ENCODE assay signal across 8 cellular contexts in the genomic region with DNA sequence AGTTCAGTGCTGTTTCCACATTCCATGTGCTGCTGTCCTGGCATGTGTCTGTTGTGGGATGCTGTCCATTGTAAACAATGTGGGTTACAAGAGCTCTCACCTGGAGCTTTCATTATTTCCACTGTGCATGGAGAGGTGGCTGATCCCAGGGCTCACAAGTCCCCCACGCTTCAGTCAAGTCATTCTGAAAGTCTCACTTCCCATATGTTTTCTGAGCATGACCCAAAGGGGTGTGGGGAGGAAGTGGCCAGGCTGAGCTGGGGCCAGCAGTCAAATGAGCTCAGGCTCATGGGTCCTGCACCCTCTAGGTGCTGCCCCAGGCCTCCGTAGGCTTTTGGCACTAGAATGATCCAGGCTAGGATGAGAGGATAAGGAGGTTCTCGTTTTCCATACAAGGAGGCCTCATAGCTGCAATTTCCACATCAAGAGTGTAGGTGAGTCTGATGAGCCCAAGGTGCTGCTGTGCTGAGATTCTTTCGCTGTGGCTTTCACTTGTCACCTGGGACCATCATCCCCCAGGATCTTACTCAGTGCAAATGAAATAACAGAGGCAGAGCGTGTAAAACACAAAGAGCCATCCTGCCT. TPM values are rescaled to one million over a fixed set of nuclear protein-coding genes. Genes with fewer than 3 reads are reported as not detected.
DNase-seq lines count a peak whose midpoint lies in the region; ATAC-seq and TF ChIP-seq lines count a peak whose summit lies in the region.

No MANE protein-coding gene starts in this region.

- H3K4me1 ChIP-seq in CD8-positive, alpha-beta T cell (ENCODE audit: insufficient read depth, low read length): peaks cover 58% of the 10 kb centered on the region
- H3K4me1 ChIP-seq in breast epithelium: peaks cover 0 to 4% of the 10 kb centered on the region in 2 donors

- H3K9me3 Mint-ChIP-seq in CD8-positive, alpha-beta T cell: no peaks in the 10 kb centered on the region
- no peaks in the 10 kb centered on the region for H3K9me3 Mint-ChIP-seq in activated T-helper 2 cell treated with anti-CD3 and anti-CD28 coated beads, Interferon-gamma antibody, Interleukin-2, Interleukin-4, amounts not matched to agents 10 μg/mL and 5 μg/mL and 100 μg/mL, durations not matched to agents 14 hours and 24 hours and 36 hours
- no peaks in the 10 kb centered on the region for H3K9me3 Mint-ChIP-seq in stimulated activated memory B cell treated with anti-CD40 and anti-IgM and Interleukin-4, amounts not matched to agents 10 μg/mL and 1 μg/mL and 100 μg/mL, for 72 hours

- no peak for DNase-seq in CD8-positive, alpha-beta T cell
- no peak for DNase-seq in activated T-helper 2 cell treated with anti-CD3 and anti-CD28 coated beads, Interferon-gamma antibody, Interleukin-2, Interleukin-4, amounts not matched to agents 10 μg/mL and 5 μg/mL and 100 μg/mL, durations not matched to agents 14 hours and 24 hours and 36 hours (ENCODE audit: low spot score)
- no peak for DNase-seq in breast epithelium (ENCODE audit: low spot score in 2 of 2)
- no peak for DNase-seq in NCI-H524 (lab: John Stamatoyannopoulos, UW)
- DNase-seq in 8988T: no peak

- H3K36me3 Mint-ChIP-seq in CD8-positive, alpha-beta T cell: peaks cover 100% of the 10 kb centered on the region
- H3K36me3 Mint-ChIP-seq in activated T-helper 2 cell treated with anti-CD3 and anti-CD28 coated beads, Interferon-gamma antibody, Interleukin-2, Interleukin-4, amounts not matched to agents 10 μg/mL and 5 μg/mL and 100 μg/mL, durations not matched to agents 14 hours and 24 hours and 36 hours (ENCODE audit: low read depth): peaks cover 90% of the 10 kb centered on the region
- H3K36me3 Mint-ChIP-seq in stimulated activated memory B cell treated with anti-CD40 and anti-IgM and Interleukin-4, amounts not matched to agents 10 μg/mL and 1 μg/mL and 100 μg/mL, for 72 hours: peaks cover 95% of the 10 kb centered on the region

- H3K27ac ChIP-seq in CD8-positive, alpha-beta T cell (ENCODE audit: low read depth, low read length): peak overlapping the region; percentile 28
- peak overlapping the region in 1 of 2 donors; percentile 12 for H3K27ac ChIP-seq in breast epithelium

- peak overlapping the region; percentile 61 for H3K4me3 ChIP-seq in CD8-positive, alpha-beta T cell (ENCODE audit: low read depth, low read length)
- no peak overlapping the region for H3K4me3 ChIP-seq in breast epithelium

- intact Hi-C loops in CD8-positive, alpha-beta T cell (cut with DNase I, micrococcal nuclease): loop anchor here in 1 of 2 experiments (2.0 to 10.0 kb wide), 2 partner anchors 15 to 1233 kb away; no protein-coding TSS in a partner anchor
- intact Hi-C loops in activated T-helper 2 cell treated with anti-CD3 and anti-CD28 coated beads, Interferon-gamma antibody, Interleukin-2, Interleukin-4, amounts not matched to agents 10 μg/mL and 5 μg/mL and 100 μg/mL, durations not matched to agents 14 hours and 24 hours and 36 hours (cut with micrococcal nuclease): loop anchor here (1.0 to 2.0 kb wide), 2 partner anchors 8 to 27 kb away; no protein-coding TSS in a partner anchor
- intact Hi-C loops in breast epithelium (cut with DNase I; ENCODE audit: low total_unique reads): no loop called here

- no peaks in the 10 kb centered on the region for H3K27me3 ChIP-seq in CD8-positive, alpha-beta T cell (ENCODE audit: insufficient read depth, low read length)
- no peaks in the 10 kb centered on the region for H3K27me3 ChIP-seq in breast epithelium

- H3K9me3 ChIP-seq in CD8-positive, alpha-beta T cell (ENCODE audit: low read length): no peaks in the 10 kb centered on the region
- no peaks in the 10 kb centered on the region for H3K9me3 ChIP-seq in breast epithelium

- no peaks in the 10 kb centered on the region for H3K27me3 Mint-ChIP-seq in CD8-positive, alpha-beta T cell (ENCODE audit: low read depth)
- H3K27me3 Mint-ChIP-seq in activated T-helper 2 cell treated with anti-CD3 and anti-CD28 coated beads, Interferon-gamma antibody, Interleukin-2, Interleukin-4, amounts not matched to agents 10 μg/mL and 5 μg/mL and 100 μg/mL, durations not matched to agents 14 hours and 24 hours and 36 hours (ENCODE audit: low read depth): no peaks in the 10 kb centered on the region
- no peaks in the 10 kb centered on the region for H3K27me3 Mint-ChIP-seq in stimulated activated memory B cell treated with anti-CD40 and anti-IgM and Interleukin-4, amounts not matched to agents 10 μg/mL and 1 μg/mL and 100 μg/mL, for 72 hours

- ATAC-seq in CD8-positive, alpha-beta T cell: no peak
- peak; percentile 82 for ATAC-seq in GM19324 (IDR thresholded peaks at IDR 0.05; ENCODE audit: low FRiP score, unreplicated experiment)
- peak; percentile 76 for ATAC-seq in HG03196 (IDR thresholded peaks at IDR 0.05; ENCODE audit: unreplicated experiment)
- peak; percentile 94 for ATAC-seq in stimulated activated memory B cell treated with anti-CD40 and anti-IgM and Interleukin-4, amounts not matched to agents 10 μg/mL and 1 μg/mL and 100 μg/mL, for 72 hours

- H3K4me3 Mint-ChIP-seq in CD8-positive, alpha-beta T cell: peak overlapping the region; percentile 92
- H3K4me3 Mint-ChIP-seq in activated T-helper 2 cell treated with anti-CD3 and anti-CD28 coated beads, Interferon-gamma antibody, Interleukin-2, Interleukin-4, amounts not matched to agents 10 μg/mL and 5 μg/mL and 100 μg/mL, durations not matched to agents 14 hours and 24 hours and 36 hours (ENCODE audit: low read depth): peak overlapping the region; percentile 96
- peak overlapping the region; percentile 97 for H3K4me3 Mint-ChIP-seq in stimulated activated memory B cell treated with anti-CD40 and anti-IgM and Interleukin-4, amounts not matched to agents 10 μg/mL and 1 μg/mL and 100 μg/mL, for 72 hours

- peaks cover 74% of the 10 kb centered on the region for H3K36me3 ChIP-seq in CD8-positive, alpha-beta T cell (ENCODE audit: insufficient read depth, low read length)
- H3K36me3 ChIP-seq in breast epithelium: no peaks in the 10 kb centered on the region

- no peak for TF ChIP-seq POLR2A in breast epithelium (IDR thresholded peaks at IDR 0.05)

- POLR2A ChIA-PET in CD8-positive, alpha-beta T cell (lab: Charles Lee): interaction anchor here (0.9 to 14.4 kb wide), 13 partner anchors 3 to 36 kb away, joined by 3 to 330 read pairs (median 7); partner anchors contain the start of gene STARD5

- TF ChIP-seq CTCF in CD8-positive, alpha-beta T cell (IDR thresholded peaks at IDR 0.05): no peak
- no peak for TF ChIP-seq CTCF in breast epithelium (IDR thresholded peaks at IDR 0.05)

- H3K4me1 Mint-ChIP-seq in CD8-positive, alpha-beta T cell (ENCODE audit: low read depth): peaks cover 72% of the 10 kb centered on the region
- H3K4me1 Mint-ChIP-seq in activated T-helper 2 cell treated with anti-CD3 and anti-CD28 coated beads, Interferon-gamma antibody, Interleukin-2, Interleukin-4, amounts not matched to agents 10 μg/mL and 5 μg/mL and 100 μg/mL, durations not matched to agents 14 hours and 24 hours and 36 hours (ENCODE audit: low read depth): peaks cover 84% of the 10 kb centered on the region
- H3K4me1 Mint-ChIP-seq in stimulated activated memory B cell treated with anti-CD40 and anti-IgM and Interleukin-4, amounts not matched to agents 10 μg/mL and 1 μg/mL and 100 μg/mL, for 72 hours: peaks cover 94% of the 10 kb centered on the region

- CTCF ChIA-PET in CD8-positive, alpha-beta T cell (lab: Charles Lee): interaction anchor here (1.0 to 23.5 kb wide), 8 partner anchors 9 to 99 kb away, joined by 4 to 498 read pairs (median 5); partner anchors contain the start of gene STARD5

- H3K27ac Mint-ChIP-seq in CD8-positive, alpha-beta T cell: peak overlapping the region; percentile 98
- H3K27ac Mint-ChIP-seq in activated T-helper 2 cell treated with anti-CD3 and anti-CD28 coated beads, Interferon-gamma antibody, Interleukin-2, Interleukin-4, amounts not matched to agents 10 μg/mL and 5 μg/mL and 100 μg/mL, durations not matched to agents 14 hours and 24 hours and 36 hours: peak overlapping the region; percentile 69
- H3K27ac Mint-ChIP-seq in stimulated activated memory B cell treated with anti-CD40 and anti-IgM and Interleukin-4, amounts not matched to agents 10 μg/mL and 1 μg/mL and 100 μg/mL, for 72 hours: peak overlapping the region; percentile 88

RNA-seq across cellular contexts. Expression of gene STARD5, which starts 22.0 kb away (rescaled TPM):
- total RNA-seq in CD8-positive, alpha-beta T cell: 10 to 100 TPM; 13.6 to 14.3 TPM
- total RNA-seq in activated T-helper 2 cell treated with anti-CD3 and anti-CD28 coated beads, Interferon-gamma antibody, Interleukin-2, Interleukin-4, amounts not matched to agents 10 μg/mL and 5 μg/mL and 100 μg/mL, durations not matched to agents 14 hours and 24 hours and 36 hours: 3.3 and 4.5 TPM in 2 replicates
- total RNA-seq in breast epithelium: 1 to 10 TPM; 3.2 to 9.5 (median 6.7) TPM
